Comparison of ENCODE assay signal across 12 cellular contexts in genomic region chr2:190722825-190723224, GRCh38.
DNase-seq lines count a peak whose midpoint lies in the region; ATAC-seq and TF ChIP-seq lines count a peak whose summit lies in the region.
"Had no signal": no experiment of that assay in that cellular context is flagged by ENCODE, and none has a peak within 500 bp of the region (broad histone marks: within the 10 kb centered on the region; RNA-seq: fewer than 3 reads in every experiment).

No MANE protein-coding gene starts in this region.

- 80 to 92% (median 82%) methylated on average over 6 of the region's 6 CpGs for WGBS in adrenal gland, 4 donors

- TF ChIP-seq POLR2A in adrenal gland (IDR thresholded peaks at IDR 0.05): no peak

- H3K4me1 ChIP-seq in adrenal gland (replicated peaks in 1 of 2): no peaks in the 10 kb centered on the region

- no peaks in the 10 kb centered on the region for H3K9me3 ChIP-seq in adrenal gland (replicated peaks in 1 of 3)
- H3K9me3 ChIP-seq: MG63 had no signal

- peaks cover 3% of the 10 kb centered on the region for H3K27me3 ChIP-seq in adrenal gland
- H3K27me3 ChIP-seq: MG63 had no signal

- peak; percentile 8 for ATAC-seq in GM18909 (IDR thresholded peaks at IDR 0.05; ENCODE audit: poor library complexity, unreplicated experiment)
- ATAC-seq in HG03439 (IDR thresholded peaks at IDR 0.05; ENCODE audit: unreplicated experiment): peak; percentile 3
- no peak for ATAC-seq in HG03442 (IDR thresholded peaks at IDR 0.05; ENCODE audit: unreplicated experiment)

- H3K27ac ChIP-seq in epithelial cell of prostate: peak overlapping the region; percentile 8
- no peak overlapping the region for H3K27ac ChIP-seq in adrenal gland

- H3K36me3 ChIP-seq in adrenal gland (replicated peaks in 1 of 2): no peaks in the 10 kb centered on the region
- H3K36me3 ChIP-seq: MG63 had no signal

- TF ChIP-seq CTCF in adrenal gland (IDR thresholded peaks at IDR 0.05): no peak

- intact Hi-C loops in adrenal gland (cut with DNase I): no loop called here

- peak; percentile 39 for DNase-seq in activated CD4-positive, alpha-beta T cell treated with anti-CD3 and anti-CD28 coated beads for 48 hours
- no peak for DNase-seq in activated CD4-positive, alpha-beta T cell treated with anti-CD3 and anti-CD28 coated beads for 1 hour
- DNase-seq in epithelial cell of prostate (ENCODE audit: low read depth, low spot score): no peak
- DNase-seq in NCI-H1930 (lab: John Stamatoyannopoulos, UW): no peak
- no peak for DNase-seq in adrenal gland
- DNase-seq: hippocampal formation, MG63, NCI-H2227 treated with DMSO at 0.1 percent for 48 hours, nucleus accumbens had no signal

- no peak overlapping the region for H3K4me3 ChIP-seq in adrenal gland
- H3K4me3 ChIP-seq: MG63 had no signal
